In the genomic region with DNA sequence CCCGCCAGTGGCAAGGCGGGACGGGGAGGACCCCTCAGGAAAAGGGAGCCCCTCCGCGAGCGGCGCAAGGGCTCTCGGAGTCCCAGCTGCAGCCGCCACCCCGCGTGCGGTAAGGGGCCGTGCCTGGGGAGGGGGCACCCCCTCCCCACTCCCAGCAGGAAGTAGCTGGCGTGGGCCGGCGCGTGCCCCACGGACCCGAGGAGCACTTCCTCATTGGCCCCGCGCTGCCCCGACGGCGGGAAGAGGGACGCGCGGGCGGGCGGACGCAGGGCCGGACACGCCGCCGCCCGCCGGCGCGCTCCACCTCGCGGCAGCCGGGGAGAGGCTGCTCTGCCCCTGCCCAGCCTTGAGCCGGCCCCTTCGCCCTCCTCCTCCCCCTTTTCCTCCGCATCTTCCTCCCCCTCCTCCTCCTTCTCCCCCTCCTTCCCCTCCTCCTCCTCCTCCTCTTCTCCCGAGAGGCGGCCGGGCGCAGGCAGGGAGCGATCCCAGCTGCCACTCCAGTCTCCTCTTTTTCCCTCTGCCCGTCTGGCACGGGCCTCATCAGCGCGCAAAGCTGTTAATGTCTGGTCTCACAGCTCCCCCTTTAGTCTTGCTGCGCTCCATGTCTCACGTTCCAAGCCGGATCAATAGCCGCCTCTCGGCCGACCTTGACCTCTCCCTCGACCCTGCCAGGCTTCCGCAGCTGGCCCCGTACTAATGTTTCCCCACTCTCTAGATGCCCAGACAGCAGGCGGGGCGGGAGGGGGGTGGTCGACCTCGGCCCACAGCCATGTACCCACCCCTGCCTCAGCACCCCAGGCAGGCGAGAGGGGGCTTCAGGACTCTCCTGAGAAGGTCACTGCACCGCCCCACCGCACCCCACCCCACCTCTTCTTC, we compare ENCODE assay signal across 8 cellular contexts. TPM values are rescaled to one million over a fixed set of nuclear protein-coding genes. Genes with fewer than 3 reads are reported as not detected.
A peak's percentile ranks its signal among the peaks of the same experiment; 100 is the strongest.
DNase-seq lines count a peak whose midpoint lies in the region; ATAC-seq and TF ChIP-seq lines count a peak whose summit lies in the region.

No MANE protein-coding gene starts in this region.

- peak overlapping the region; percentile 99 for H3K4me3 Mint-ChIP-seq in activated T-cell treated with anti-CD3 and anti-CD28 coated beads, Interleukin-2, amount 50 U/mL, for 24 hours

- H3K36me3 Mint-ChIP-seq in activated T-cell treated with anti-CD3 and anti-CD28 coated beads, Interleukin-2, amount 50 U/mL, for 24 hours (ENCODE audit: low read depth), result peaks cover 13% of the 10 kb centered on the region

- H3K36me3 ChIP-seq in uterus, result no peaks in the 10 kb centered on the region

- peaks cover 3 to 36% of the 10 kb centered on the region in 2 donors for H3K4me1 ChIP-seq in uterus

- H3K27ac Mint-ChIP-seq in activated T-cell treated with anti-CD3 and anti-CD28 coated beads, Interleukin-2, amount 50 U/mL, for 24 hours, result peak overlapping the region; percentile 93

- peaks cover 7 to 18% of the 10 kb centered on the region in 2 donors for H3K27me3 ChIP-seq in uterus

- no peaks in the 10 kb centered on the region for H3K9me3 ChIP-seq in uterus

- peak; percentile 28 for ATAC-seq in HG02973 (IDR thresholded peaks at IDR 0.05; ENCODE audit: unreplicated experiment)
- ATAC-seq in GM18520 (IDR thresholded peaks at IDR 0.05; ENCODE audit: unreplicated experiment), result no peak

- H3K4me3 ChIP-seq in uterus, result peak overlapping the region; percentile 8 to 20

- intact Hi-C loops in uterus (cut with DNase I; ENCODE audit: low total_unique reads), result no loop called here

- TF ChIP-seq CTCF in uterus (IDR thresholded peaks at IDR 0.05), result peak in 1 of 4 experiments; percentile 37

- no peak for TF ChIP-seq POLR2A in uterus (IDR thresholded peaks at IDR 0.05)

- no peaks in the 10 kb centered on the region for H3K9me3 Mint-ChIP-seq in activated T-cell treated with anti-CD3 and anti-CD28 coated beads, Interleukin-2, amount 50 U/mL, for 24 hours

- peaks cover 50% of the 10 kb centered on the region for H3K4me1 Mint-ChIP-seq in activated T-cell treated with anti-CD3 and anti-CD28 coated beads, Interleukin-2, amount 50 U/mL, for 24 hours (ENCODE audit: low read depth)

- peak; percentile 96 for DNase-seq in COR-L47 (lab: John Stamatoyannopoulos, UW)
- DNase-seq in NCI-H510A treated with DMSO at 0.1 percent for 48 hours (lab: John Stamatoyannopoulos, UW), result peak; percentile 81
- DNase-seq in activated T-cell treated with anti-CD3 and anti-CD28 coated beads, Interleukin-2, amount 50 U/mL, for 24 hours, result peak; percentile 77
- DNase-seq in fibroblast of gingiva (ENCODE audit: low read depth), result peak; percentile 37
- DNase-seq in myocyte (ENCODE audit: low read depth), result peak; percentile 27
- DNase-seq in uterus, result peak in 1 of 2 donors; percentile 50

- H3K27me3 Mint-ChIP-seq in activated T-cell treated with anti-CD3 and anti-CD28 coated beads, Interleukin-2, amount 50 U/mL, for 24 hours, result no peaks in the 10 kb centered on the region

- H3K27ac ChIP-seq in uterus, result no peak overlapping the region

RNA-seq across cellular contexts. Expression of gene BCL11B, which starts 2.6 kb away (rescaled TPM):
- total RNA-seq in myocyte, result 0.03 and 0.05 TPM in 2 replicates
- not detected for polyA plus RNA-seq in myocyte (2012)
- under 1 TPM in 3 of 4 donors, not detected in 1; 0.29 to 0.55 (median 0.46) TPM for total RNA-seq in uterus
